ENCODE assay signal across 8 cellular contexts in genomic region chr4:156475322-156475721, GRCh38.
DNase-seq lines count a peak whose midpoint lies in the region; ATAC-seq and TF ChIP-seq lines count a peak whose summit lies in the region.

No MANE protein-coding gene starts in this region.

- DNase-seq in BE2C (no peak), KBM-7 (peak; percentile 63), SK-MEL-5 (ENCODE audit: low read depth, low spot score) (peak; percentile 55), glomerular visceral epithelial cell (ENCODE audit: extremely low spot score) (peak; percentile 68), stomach (no peak), caudate nucleus (lab: John Stamatoyannopoulos, UW) (no peak)
- no peak for DNase-seq in activated T-cell treated with anti-CD3 and anti-CD28 coated beads, Interleukin-2, amount 50 U/mL, for 1 hour

- H3K27ac ChIP-seq in stomach (no peak overlapping the region), caudate nucleus (ENCODE audit: low read depth, low read length) (no peak overlapping the region)

- no peaks in the 10 kb centered on the region for H3K9me3 ChIP-seq in BE2C
- H3K9me3 ChIP-seq in stomach, result no peaks in the 10 kb centered on the region

- H3K4me3 ChIP-seq in BE2C (ENCODE audit: low read depth, low read length) (no peak overlapping the region), stomach (no peak overlapping the region)

- no peaks in the 10 kb centered on the region for H3K36me3 ChIP-seq in BE2C
- no peaks in the 10 kb centered on the region for H3K36me3 ChIP-seq in stomach

- H3K27me3 ChIP-seq in BE2C (no peaks in the 10 kb centered on the region), stomach (no peaks in the 10 kb centered on the region)

- in situ Hi-C loops in KBM-7 (cut with MboI; ENCODE audit: low pct_unique_long_range_greater_than_20kb, low sequenced_read_pairs) (loop anchor here (25.0 kb wide), 1 partner anchor 187 kb away; no protein-coding TSS in a partner anchor), SK-MEL-5 (cut with HindIII; ENCODE audit: low pct_unique_long_range_greater_than_20kb, low sequenced_read_pairs) (no loop called here)

- intact Hi-C loops in stomach (cut with DNase I; ENCODE audit: low total_unique reads), result loop anchor here (10.0 kb wide), 1 partner anchor 579 kb away; no protein-coding TSS in a partner anchor

- no peak for TF ChIP-seq POLR2A in stomach (IDR thresholded peaks at IDR 0.05)

- ATAC-seq in GM21515 (IDR thresholded peaks at IDR 0.05; ENCODE audit: unreplicated experiment), result no peak

- TF ChIP-seq EP300 in stomach (IDR thresholded peaks at IDR 0.05), result no peak

- H3K4me1 ChIP-seq in BE2C (no peaks in the 10 kb centered on the region), stomach (no peaks in the 10 kb centered on the region)

- 0 out of 2 replicates have a peak, but pooled peaks have one; percentile 15 for TF ChIP-seq CTCF in BE2C (IDR thresholded peaks at IDR 0.05; ENCODE audit: low read depth, low read length)
- TF ChIP-seq CTCF in stomach (IDR thresholded peaks at IDR 0.05), result peak in 4 of 7 experiments; percentile 23 to 47 (median 41)

Comparison
In these comparisons a context has a peak if more than half of its experiments do, and no peak if none do; other contexts are left out.
1. DNase-seq: peak in KBM-7 (single experiment), SK-MEL-5 (single experiment) and glomerular visceral epithelial cell (single experiment); none in BE2C (single experiment), stomach (single experiment), caudate nucleus (0 of 61) and activated T-cell treated with anti-CD3 and anti-CD28 coated beads, Interleukin-2, amount 50 U/mL, for 1 hour (single experiment).